Comparison of ENCODE assay signal across 1 cellular context in genomic region chr3:184595726-184596125, GRCh38.
TF ChIP-seq lines count a peak whose summit lies in the region.

No MANE protein-coding gene starts in this region.

TF ChIP-seq in H1, 55 proteins besides CTCF, POLR2A, EP300 and RAD21:
- no peak for TF ChIP-seq POU5F1 (IDR thresholded peaks at IDR 0.05; ENCODE audit: low read depth, low read length)
- TF ChIP-seq PHF8 (conservative IDR thresholded peaks at IDR 0.05; ENCODE audit: low read depth, low read length), result no peak
- TF ChIP-seq CTBP2 (IDR thresholded peaks at IDR 0.05; ENCODE audit: borderline replicate concordance, insufficient read depth, insufficient read length, low read length), result no peak
- TF ChIP-seq, protein P1, sequence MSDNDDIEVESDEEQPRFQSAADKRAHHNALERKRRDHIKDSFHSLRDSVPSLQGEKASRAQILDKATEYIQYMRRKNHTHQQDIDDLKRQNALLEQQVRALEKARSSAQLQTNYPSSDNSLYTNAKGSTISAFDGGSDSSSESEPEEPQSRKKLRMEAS (IDR thresholded peaks at IDR 0.05), result no peak
- no peak for TF ChIP-seq SUZ12 (IDR thresholded peaks at IDR 0.05; ENCODE audit: low read length)
- TF ChIP-seq GTF2F1 (IDR thresholded peaks at IDR 0.05; ENCODE audit: borderline replicate concordance, low read depth, low read length), result no peak
- no peak for TF ChIP-seq ZNF274 (IDR thresholded peaks at IDR 0.05; ENCODE audit: borderline replicate concordance, extremely low read depth, low read length)
- no peak for TF ChIP-seq NANOG (IDR thresholded peaks at IDR 0.05; ENCODE audit: insufficient read depth, low read depth, low read length, poor library complexity, severe bottlenecking)
- TF ChIP-seq CREB1 (IDR thresholded peaks at IDR 0.05), result no peak
- no peak; a peak in 1 of 4 replicates for TF ChIP-seq HDAC2 (IDR thresholded peaks at IDR 0.05; ENCODE audit: borderline replicate concordance in 1 of 2, low read depth in 2 of 2, low read length in 2 of 2)
- TF ChIP-seq TEAD4 (IDR thresholded peaks at IDR 0.05; ENCODE audit: low read depth, low read length), result no peak
- TF ChIP-seq USF2 (IDR thresholded peaks at IDR 0.05; ENCODE audit: low read length), result no peak
- no peak for TF ChIP-seq BRCA1 (IDR thresholded peaks at IDR 0.05; ENCODE audit: low read depth, low read length)
- no peak for TF ChIP-seq CBX8 (IDR thresholded peaks at IDR 0.05; ENCODE audit: borderline replicate concordance, low read depth, low read length)
- no peak for TF ChIP-seq BACH1 (IDR thresholded peaks at IDR 0.05; ENCODE audit: low read length)
- TF ChIP-seq, protein P2, sequence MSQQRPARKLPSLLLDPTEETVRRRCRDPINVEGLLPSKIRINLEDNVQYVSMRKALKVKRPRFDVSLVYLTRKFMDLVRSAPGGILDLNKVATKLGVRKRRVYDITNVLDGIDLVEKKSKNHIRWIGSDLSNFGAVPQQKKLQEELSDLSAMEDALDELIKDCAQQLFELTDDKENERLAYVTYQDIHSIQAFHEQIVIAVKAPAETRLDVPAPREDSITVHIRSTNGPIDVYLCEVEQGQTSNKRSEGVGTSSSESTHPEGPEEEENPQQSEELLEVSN (IDR thresholded peaks at IDR 0.05), result no peak
- no peak for TF ChIP-seq YY1 (IDR thresholded peaks at IDR 0.05; ENCODE audit: low read depth, low read length)
- no peak for TF ChIP-seq BCL11A (IDR thresholded peaks at IDR 0.05; ENCODE audit: low read depth in 2 of 2, low read length in 2 of 2)
